ENCODE assay signal across 11 cellular contexts in the genomic region with DNA sequence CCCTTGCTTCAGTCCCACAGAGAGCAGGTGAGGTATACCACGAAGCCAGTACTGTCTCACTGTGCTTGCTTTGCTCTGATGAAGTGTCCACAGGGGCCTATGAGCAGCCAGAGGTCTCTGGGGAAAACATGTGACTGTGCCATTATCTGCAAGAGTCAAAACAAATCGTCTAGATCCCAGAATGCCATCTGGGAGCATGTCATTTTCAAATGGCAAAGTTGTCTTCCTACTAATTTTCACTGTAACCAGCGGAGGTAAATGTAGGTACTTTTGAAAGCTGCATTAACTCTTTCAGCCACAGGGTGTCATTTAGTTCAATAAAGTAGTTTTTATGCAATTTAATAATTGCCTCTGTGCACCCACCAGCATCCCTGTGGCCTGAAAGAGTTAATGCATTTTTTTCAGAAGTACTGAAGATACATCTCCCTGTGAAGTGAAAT.
A peak's percentile ranks its signal among the peaks of the same experiment; 100 is the strongest.
DNase-seq lines count a peak whose midpoint lies in the region; ATAC-seq, FAIRE-seq and TF ChIP-seq lines count a peak whose summit lies in the region.
"Had no signal": no experiment of that assay in that cellular context is flagged by ENCODE, and none has a peak within 500 bp of the region (broad histone marks: within the 10 kb centered on the region; RNA-seq: fewer than 3 reads in every experiment).

No MANE protein-coding gene starts in this region.

- no TSS peak for BruUV-seq in A673 (replicated peaks; lab: Mats Ljungman, UMichigan)

- H3K9me3 Mint-ChIP-seq in IgD-negative memory B cell (no peaks in the 10 kb centered on the region), astrocyte (ENCODE audit: unreplicated experiment) (no peaks in the 10 kb centered on the region)
- H3K9me3 Mint-ChIP-seq: stimulated activated naive CD8-positive, alpha-beta T cell treated with anti-CD3 and anti-CD28 coated beads, Interleukin-15, Interleukin-2, amounts not matched to agents 100 ng/mL and 50 ng/mL, for 24 hours had no signal

- peaks cover 31% of the 10 kb centered on the region for H3K36me3 Mint-ChIP-seq in IgD-negative memory B cell
- peaks cover 10% of the 10 kb centered on the region for H3K36me3 Mint-ChIP-seq in astrocyte (ENCODE audit: low read depth, unreplicated experiment)

- ATAC-seq in GM18505 (IDR thresholded peaks at IDR 0.05; ENCODE audit: unreplicated experiment) = peak; percentile 39

- DNase-seq in A673 (ENCODE audit: low spot score) = peak; percentile 84
- DNase-seq in astrocyte (ENCODE audit: low read depth) = no peak
- no peak for DNase-seq in DMS79 treated with DMSO at 0.1 percent for 48 hours (lab: John Stamatoyannopoulos, UW)
- DNase-seq in GOT3 (lab: John Stamatoyannopoulos, UW) = no peak
- no peak for DNase-seq in A172 (ENCODE audit: low spot score)
- no peak for DNase-seq in mesenteric fat pad (ENCODE audit: low spot score)
- DNase-seq: NCI-H2029 treated with DMSO at 0.1 percent for 48 hours had no signal

- peaks cover 40% of the 10 kb centered on the region for H3K36me3 ChIP-seq in A673 (ENCODE audit: insufficient read depth, low read length, poor library complexity, severe bottlenecking)
- H3K36me3 ChIP-seq in astrocyte (ENCODE audit: insufficient read depth, low read length) = no peaks in the 10 kb centered on the region

- H3K27ac Mint-ChIP-seq in IgD-negative memory B cell (peak overlapping the region; percentile 46 to 76 (median 52)), astrocyte (ENCODE audit: unreplicated experiment) (no peak overlapping the region)

- CTCF ChIA-PET in A673 (lab: Charles Lee) = no interaction called here

- no peak for TF ChIP-seq POLR2A in GM18505 (IDR thresholded peaks at IDR 0.05; ENCODE audit: borderline replicate concordance, extremely low read depth, insufficient read depth, insufficient read length)

- H3K4me3 ChIP-seq in A673 (ENCODE audit: low read depth, low read length, poor library complexity, severe bottlenecking) = no peak overlapping the region
- H3K4me3 ChIP-seq in astrocyte (ENCODE audit: insufficient read depth, low read depth, low read length) = no peak overlapping the region
- H3K4me3 ChIP-seq: ascending aorta had no signal

- no peaks in the 10 kb centered on the region for H3K27me3 Mint-ChIP-seq in IgD-negative memory B cell
- no peaks in the 10 kb centered on the region for H3K27me3 Mint-ChIP-seq in astrocyte (ENCODE audit: low read depth, unreplicated experiment)
- H3K27me3 Mint-ChIP-seq: stimulated activated naive CD8-positive, alpha-beta T cell treated with anti-CD3 and anti-CD28 coated beads, Interleukin-15, Interleukin-2, amounts not matched to agents 100 ng/mL and 50 ng/mL, for 24 hours had no signal

- H3K4me2 ChIP-seq in astrocyte (ENCODE audit: low read length) = no peak overlapping the region

- intact Hi-C loops in A673 (cut with micrococcal nuclease; ENCODE audit: unreplicated experiment) = no loop called here

- H2AFZ ChIP-seq in astrocyte (ENCODE audit: low read depth, low read length) = no peak overlapping the region

- POLR2A ChIA-PET in A673 (lab: Charles Lee; ENCODE audit: low non-redundant PET) = no interaction called here

- H3K27ac ChIP-seq in A673 (ENCODE audit: low read depth, low read length, poor library complexity, severe bottlenecking) (peak overlapping the region; percentile 29), astrocyte (ENCODE audit: low read depth, low read length) (no peak overlapping the region)
- H3K27ac ChIP-seq: ascending aorta had no signal

- no peak for FAIRE-seq in astrocyte (lab: Jason Lieb, UNC)

- TF ChIP-seq CTCF in A673 (conservative IDR thresholded peaks at IDR 0.05; ENCODE audit: low read depth, low read length) (peak; percentile 33; the same call in 1 of the 2 replicates), astrocyte (IDR thresholded peaks at IDR 0.05; ENCODE audit: insufficient read depth, low read depth, low read length) (peak; percentile 18)

- H4K20me1 ChIP-seq in astrocyte (ENCODE audit: insufficient read depth, low read length) = no peaks in the 10 kb centered on the region

- H3K4me3 Mint-ChIP-seq in IgD-negative memory B cell (peak overlapping the region in 2 of 4 donors; percentile 2 to 86), astrocyte (ENCODE audit: unreplicated experiment) (no peak overlapping the region)
- H3K4me3 Mint-ChIP-seq: stimulated activated naive CD8-positive, alpha-beta T cell treated with anti-CD3 and anti-CD28 coated beads, Interleukin-15, Interleukin-2, amounts not matched to agents 100 ng/mL and 50 ng/mL, for 24 hours had no signal

- H3K4me1 ChIP-seq in A673 (ENCODE audit: insufficient read depth, low read length, poor library complexity, severe bottlenecking) (peaks cover 39% of the 10 kb centered on the region), astrocyte (ENCODE audit: insufficient read depth, low read length) (peaks cover 2% of the 10 kb centered on the region)
- H3K4me1 ChIP-seq: ascending aorta had no signal

- H3K4me1 Mint-ChIP-seq in IgD-negative memory B cell (peaks cover 41 to 59% (median 59%) of the 10 kb centered on the region in 3 donors), astrocyte (ENCODE audit: low read depth, unreplicated experiment) (peaks cover 16% of the 10 kb centered on the region)

- no peaks in the 10 kb centered on the region for H3K27me3 ChIP-seq in A673 (replicated peaks; ENCODE audit: insufficient read depth, low read depth, low read length, poor library complexity)
- no peaks in the 10 kb centered on the region for H3K27me3 ChIP-seq in astrocyte (ENCODE audit: insufficient read depth, low read length)
- H3K27me3 ChIP-seq: ascending aorta had no signal

- H3K9ac ChIP-seq in astrocyte (ENCODE audit: low read length) = no peak overlapping the region

- H3K79me2 ChIP-seq in astrocyte (ENCODE audit: insufficient read depth, low read length) = no peaks in the 10 kb centered on the region

- H3K9me3 ChIP-seq in A673 (ENCODE audit: low read depth, low read length, poor library complexity, severe bottlenecking) (no peaks in the 10 kb centered on the region), astrocyte (ENCODE audit: insufficient read depth, low read depth, low read length) (no peaks in the 10 kb centered on the region)
- H3K9me3 ChIP-seq: ascending aorta had no signal
